ENCODE assay signal across 22 cellular contexts in the genomic region with DNA sequence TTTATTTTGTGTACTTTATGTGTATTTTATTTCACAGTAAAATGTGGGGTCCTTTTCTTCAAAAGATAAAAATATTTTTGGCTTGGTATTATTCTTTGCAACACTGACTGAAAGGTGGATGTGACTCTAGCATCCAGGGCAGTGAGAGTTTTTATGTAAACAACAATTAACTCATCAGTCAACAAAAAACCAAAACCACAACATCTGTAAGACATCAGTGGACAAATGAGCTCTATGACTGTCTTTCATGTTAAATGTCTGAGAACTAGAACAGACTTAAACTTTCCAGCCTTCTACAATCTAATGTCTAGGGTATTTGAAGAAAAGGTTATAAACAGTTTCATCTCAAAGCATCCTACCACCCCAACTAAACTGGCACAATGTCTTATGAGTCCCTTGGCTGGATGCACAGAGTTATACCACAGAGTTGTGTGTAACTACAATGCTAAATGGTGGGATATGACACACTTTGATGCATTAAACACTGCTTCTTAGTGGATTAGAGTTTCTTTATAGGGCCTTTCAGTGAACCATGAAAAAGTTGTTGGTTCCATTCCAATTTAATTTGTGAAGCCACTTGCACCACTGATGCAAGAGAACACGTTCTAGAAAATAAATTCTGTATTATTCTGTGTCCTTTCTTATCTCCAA.
A peak's percentile ranks its signal among the peaks of the same experiment; 100 is the strongest.
DNase-seq lines count a peak whose midpoint lies in the region; ATAC-seq, FAIRE-seq and TF ChIP-seq lines count a peak whose summit lies in the region.
"Had no signal": no experiment of that assay in that cellular context is flagged by ENCODE, and none has a peak within 500 bp of the region (broad histone marks: within the 10 kb centered on the region; RNA-seq: fewer than 3 reads in every experiment).

No MANE protein-coding gene starts in this region.

- no peak overlapping the region for H3K9ac ChIP-seq in adipocyte (ENCODE audit: low read length)

- H3K36me3 ChIP-seq in adipocyte (ENCODE audit: control insufficient read depth, insufficient read depth, low read length, severe bottlenecking) (no peaks in the 10 kb centered on the region), prostate gland (no peaks in the 10 kb centered on the region), small intestine (ENCODE audit: control insufficient read depth in 2 of 2, insufficient read depth in 2 of 2, low read length in 2 of 2) (no peaks in the 10 kb centered on the region)

- CTCF ChIA-PET in activated naive CD4-positive, alpha-beta T cell treated with anti-CD3 and anti-CD28 coated beads for 36 hours (lab: Charles Lee): no interaction called here

- FAIRE-seq in small intestine (lab: Jason Lieb, UNC): no peak
- FAIRE-seq: D721Med had no signal

- H3K27me3 ChIP-seq in adipocyte (replicated peaks; ENCODE audit: control insufficient read depth, insufficient read depth, low read length) (no peaks in the 10 kb centered on the region), prostate gland (replicated peaks; ENCODE audit: insufficient read depth) (no peaks in the 10 kb centered on the region), small intestine (ENCODE audit: control insufficient read depth in 2 of 2, insufficient read depth in 2 of 2, low read length in 2 of 2) (no peaks in the 10 kb centered on the region)

- 49% methylated on average over 1 of the region's 1 CpG for WGBS in prostate gland
- 15 to 49% (median 21%) methylated on average over 1 of the region's 1 CpG for WGBS in small intestine, 3 donors

- no peak for TF ChIP-seq POLR2A in prostate gland (IDR thresholded peaks at IDR 0.05)

- no peaks in the 10 kb centered on the region for H3K9me3 Mint-ChIP-seq in activated naive CD4-positive, alpha-beta T cell treated with anti-CD3 and anti-CD28 coated beads for 36 hours

- H3K4me3 ChIP-seq in adipocyte (ENCODE audit: low read length) (no peak overlapping the region), fibroblast of villous mesenchyme (ENCODE audit: low read depth, low read length) (no peak overlapping the region), prostate gland (no peak overlapping the region), small intestine (ENCODE audit: low read depth in 1 of 2, low read length in 2 of 2) (no peak overlapping the region)

- H3K4me1 ChIP-seq in adipocyte (ENCODE audit: control insufficient read depth, insufficient read depth, low read length) (no peaks in the 10 kb centered on the region), prostate gland (replicated peaks) (no peaks in the 10 kb centered on the region), small intestine (ENCODE audit: control insufficient read depth in 2 of 2, insufficient read depth in 1 of 2, low read depth in 1 of 2, low read length in 1 of 2) (no peaks in the 10 kb centered on the region)

- H3K27ac ChIP-seq in prostate gland (no peak overlapping the region), small intestine (ENCODE audit: low read depth in 1 of 2, low read length in 1 of 2) (no peak overlapping the region)
- H3K27ac ChIP-seq: C4-2B had no signal

- H3K4me1 Mint-ChIP-seq in activated naive CD4-positive, alpha-beta T cell treated with anti-CD3 and anti-CD28 coated beads for 36 hours (ENCODE audit: low read depth): no peaks in the 10 kb centered on the region

- H3K9me3 ChIP-seq in adipocyte (ENCODE audit: control insufficient read depth, low read length) (no peaks in the 10 kb centered on the region), prostate gland (no peaks in the 10 kb centered on the region), small intestine (ENCODE audit: control insufficient read depth, low read depth) (no peaks in the 10 kb centered on the region)

- H3K4me3 Mint-ChIP-seq in activated naive CD4-positive, alpha-beta T cell treated with anti-CD3 and anti-CD28 coated beads for 36 hours: no peak overlapping the region

- intact Hi-C loops in prostate gland (cut with DNase I): no loop called here
- intact Hi-C loops in activated naive CD4-positive, alpha-beta T cell treated with anti-CD3 and anti-CD28 coated beads for 36 hours (cut with micrococcal nuclease): no loop called here

- TF ChIP-seq CTCF in fibroblast of villous mesenchyme (IDR thresholded peaks at IDR 0.05; ENCODE audit: insufficient read depth, low read depth, low read length) (no peak), prostate gland (IDR thresholded peaks at IDR 0.05) (no peak)

- peaks cover 3% of the 10 kb centered on the region for H3K27me3 Mint-ChIP-seq in activated naive CD4-positive, alpha-beta T cell treated with anti-CD3 and anti-CD28 coated beads for 36 hours (ENCODE audit: low read depth)

- DNase-seq in adipocyte (ENCODE audit: low read depth) (peak; percentile 44), fibroblast of villous mesenchyme (ENCODE audit: low read depth) (peak; percentile 25), prostate gland (ENCODE audit: low spot score) (no peak), small intestine (no peak), DMS153 treated with DMSO at 0.1 percent for 48 hours (lab: John Stamatoyannopoulos, UW; ENCODE audit: unreplicated experiment) (no peak)
- no peak for DNase-seq in activated naive CD4-positive, alpha-beta T cell treated with anti-CD3 and anti-CD28 coated beads for 36 hours
- DNase-seq: ACHN, AML-193, DMS79 treated with DMSO at 0.1 percent for 48 hours, GOT3, KG1, MV-4-11, NCI-H1417, NCI-H187, NCI-H2107, NCI-H510A, NCI-H774, OCI-M1, Right ventricle myocardium superior had no signal

- H3K27ac Mint-ChIP-seq in activated naive CD4-positive, alpha-beta T cell treated with anti-CD3 and anti-CD28 coated beads for 36 hours: no peak overlapping the region

- peak; percentile 45 for ATAC-seq in GM19397 (IDR thresholded peaks at IDR 0.05; ENCODE audit: unreplicated experiment)

- no peaks in the 10 kb centered on the region for H3K36me3 Mint-ChIP-seq in activated naive CD4-positive, alpha-beta T cell treated with anti-CD3 and anti-CD28 coated beads for 36 hours (ENCODE audit: low read depth)

Comparison
In these comparisons a context has a peak if more than half of its experiments do, and no peak if none do; other contexts are left out.
1. DNase-seq: peak in adipocyte (single experiment) and fibroblast of villous mesenchyme (single experiment); none in prostate gland (single experiment), activated naive CD4-positive, alpha-beta T cell treated with anti-CD3 and anti-CD28 coated beads for 36 hours (single experiment), small intestine (single experiment) and DMS153 treated with DMSO at 0.1 percent for 48 hours (single experiment).